Comparison of ENCODE assay signal across 18 cellular contexts in genomic region chr17:72850410-72850809, GRCh38.
DNase-seq lines count a peak whose midpoint lies in the region; ATAC-seq and TF ChIP-seq lines count a peak whose summit lies in the region.
"Had no signal": no experiment of that assay in that cellular context is flagged by ENCODE, and none has a peak within 500 bp of the region (broad histone marks: within the 10 kb centered on the region; RNA-seq: fewer than 3 reads in every experiment).

No MANE protein-coding gene starts in this region.

- no peaks in the 10 kb centered on the region for H3K27me3 ChIP-seq in AG04450 (ENCODE audit: control insufficient read depth, insufficient read depth, low read length)
- H3K27me3 ChIP-seq in adipocyte (replicated peaks; ENCODE audit: control insufficient read depth, insufficient read depth, low read length), result no peaks in the 10 kb centered on the region
- H3K27me3 ChIP-seq: SJCRH30 had no signal

- H3K27me3 Mint-ChIP-seq in natural killer cell (ENCODE audit: low read depth in 2 of 2), result no peaks in the 10 kb centered on the region
- H3K27me3 Mint-ChIP-seq: activated T-cell treated with anti-CD3 and anti-CD28 coated beads, Interleukin-2, amount 50 U/mL, for 24 hours had no signal

- no peaks in the 10 kb centered on the region for H3K36me3 Mint-ChIP-seq in natural killer cell

- H3K4me1 Mint-ChIP-seq in natural killer cell, result peaks cover 9 to 10% of the 10 kb centered on the region in 2 donors

- no peaks in the 10 kb centered on the region for H3K4me1 ChIP-seq in adipocyte (ENCODE audit: control insufficient read depth, insufficient read depth, low read length)
- H3K4me1 ChIP-seq: Caco-2, left ventricle myocardium inferior, SJCRH30 had no signal

- DNase-seq in AG04450 (ENCODE audit: low read depth, low spot score) (peak; percentile 46), HS-5 (ENCODE audit: low read depth) (peak; percentile 37), adipocyte (ENCODE audit: low read depth) (peak; percentile 14), fibroblast of the aortic adventitia (ENCODE audit: low read depth) (peak; percentile 57), natural killer cell (no peak), DMS153 treated with DMSO at 0.1 percent for 48 hours (lab: John Stamatoyannopoulos, UW; ENCODE audit: unreplicated experiment) (no peak), GM10266 (ENCODE audit: extremely low spot score) (no peak), iPS-NIHi7 (ENCODE audit: extremely low spot score) (no peak)
- DNase-seq: activated CD4-positive, alpha-beta T cell treated with anti-CD3 and anti-CD28 coated beads, Interleukin-2, amount 50 U/mL, for 1 hour; activated T-cell treated with anti-CD3 and anti-CD28 coated beads, Interleukin-2, amount 50 U/mL, for 24 hours; Caco-2; Karpas-422; left ventricle myocardium inferior; NCI-H146; NCI-H446 treated with DMSO at 0.1 percent for 48 hours; SJCRH30; stimulated activated CD4-positive, alpha-beta T cell treated with anti-CD3 and anti-CD28 coated beads, Interleukin-12 subunit alpha, Interleukin-12 subunit beta, amount 100 ng/mL, for 4 hours; stimulated activated naive CD4-positive, alpha-beta T cell treated with Interleukin-2 at 50 U/mL for 16 hours had no signal

- H3K4me3 Mint-ChIP-seq in natural killer cell, result no peak overlapping the region
- H3K4me3 Mint-ChIP-seq: activated T-cell treated with anti-CD3 and anti-CD28 coated beads, Interleukin-2, amount 50 U/mL, for 24 hours had no signal

- H3K27ac ChIP-seq in AG04450 (ENCODE audit: low read depth, low read length), result no peak overlapping the region
- H3K27ac ChIP-seq: left ventricle myocardium inferior, SJCRH30 had no signal

- H3K27ac Mint-ChIP-seq in natural killer cell, result no peak overlapping the region

- POLR2A ChIA-PET in AG04450 (lab: Yijun Ruan, JAX), result no interaction called here

- no peak for ATAC-seq in natural killer cell

- H3K4me3 ChIP-seq in AG04450 (ENCODE audit: low read depth, low read length), result no peak overlapping the region
- no peak overlapping the region for H3K4me3 ChIP-seq in adipocyte (ENCODE audit: low read length)
- H3K4me3 ChIP-seq in fibroblast of the aortic adventitia (ENCODE audit: low read depth, low read length), result no peak overlapping the region
- H3K4me3 ChIP-seq: left ventricle myocardium inferior, SJCRH30 had no signal

- no peaks in the 10 kb centered on the region for H3K36me3 ChIP-seq in adipocyte (ENCODE audit: control insufficient read depth, insufficient read depth, low read length, severe bottlenecking)
- H3K36me3 ChIP-seq: left ventricle myocardium inferior, SJCRH30 had no signal

- TF ChIP-seq CTCF in AG04450 (IDR thresholded peaks at IDR 0.05; ENCODE audit: low read depth, low read length) (no peak), fibroblast of the aortic adventitia (IDR thresholded peaks at IDR 0.05; ENCODE audit: insufficient read depth, low read length) (no peak), natural killer cell (IDR thresholded peaks at IDR 0.05) (no peak), GM10266 (IDR thresholded peaks at IDR 0.05; ENCODE audit: control insufficient read depth, insufficient read depth, low read depth, missing control alignments) (no peak)

- intact Hi-C loops in natural killer cell (cut with micrococcal nuclease), result no loop called here

- no peaks in the 10 kb centered on the region for H3K9me3 Mint-ChIP-seq in natural killer cell
- H3K9me3 Mint-ChIP-seq: activated T-cell treated with anti-CD3 and anti-CD28 coated beads, Interleukin-2, amount 50 U/mL, for 24 hours had no signal

- H3K9me3 ChIP-seq in AG04450 (ENCODE audit: control insufficient read depth, insufficient read depth, low read length), result no peaks in the 10 kb centered on the region
- H3K9me3 ChIP-seq in adipocyte (ENCODE audit: control insufficient read depth, low read length), result no peaks in the 10 kb centered on the region
- H3K9me3 ChIP-seq: Caco-2, left ventricle myocardium inferior, SJCRH30 had no signal

- CTCF ChIA-PET in AG04450 (lab: Charles Lee), result no interaction called here

- no peak overlapping the region for H3K9ac ChIP-seq in adipocyte (ENCODE audit: low read length)

Comparison
In these comparisons a context has a peak if more than half of its experiments do, and no peak if none do; other contexts are left out.
1. DNase-seq: peak in AG04450 (single experiment), HS-5 (single experiment), adipocyte (single experiment) and fibroblast of the aortic adventitia (single experiment); none in natural killer cell (single experiment), DMS153 treated with DMSO at 0.1 percent for 48 hours (single experiment), GM10266 (single experiment) and iPS-NIHi7 (single experiment).